ENCODE assay signal across 14 cellular contexts in genomic region chr2:100877555-100877954, GRCh38. TPM values are rescaled to one million over a fixed set of nuclear protein-coding genes. Genes with fewer than 3 reads are reported as not detected.
DNase-seq lines count a peak whose midpoint lies in the region; ATAC-seq and TF ChIP-seq lines count a peak whose summit lies in the region.
"Had no signal": no experiment of that assay in that cellular context is flagged by ENCODE, and none has a peak within 500 bp of the region (broad histone marks: within the 10 kb centered on the region; RNA-seq: fewer than 3 reads in every experiment).

No MANE protein-coding gene starts in this region.

- H3K27ac ChIP-seq in rectal smooth muscle tissue (ENCODE audit: low read depth, low read length) (peak overlapping the region; percentile 38), PC-3 (ENCODE audit: low read length) (no peak overlapping the region)
- H3K27ac ChIP-seq: neural progenitor cell had no signal

- no peaks in the 10 kb centered on the region for H3F3A ChIP-seq in PC-3 (ENCODE audit: low read length, unreplicated experiment)

- TF ChIP-seq CTCF in fibroblast of mammary gland (conservative IDR thresholded peaks at IDR 0.05; ENCODE audit: control insufficient read depth, insufficient read depth, low read depth, low read length) (no peak), PC-3 (conservative IDR thresholded peaks at IDR 0.05; ENCODE audit: low read depth, low read length) (no peak)

- H3K4me3 ChIP-seq in adipocyte (ENCODE audit: low read length) (peak overlapping the region; percentile 0), fibroblast of mammary gland (ENCODE audit: control insufficient read depth, low read depth, low read length) (no peak overlapping the region), rectal smooth muscle tissue (ENCODE audit: low read length) (no peak overlapping the region), PC-3 (ENCODE audit: low read length) (no peak overlapping the region)
- H3K4me3 ChIP-seq: HAP-1, neural progenitor cell had no signal

- CTCF ChIA-PET in PC-3 (lab: Charles Lee) = no interaction called here

- DNase-seq in GM03348 (ENCODE audit: low spot score) (peak; percentile 60), adipocyte (ENCODE audit: low read depth) (no peak), fibroblast of mammary gland (ENCODE audit: low read depth) (peak; percentile 77), PC-3 (no peak), occipital lobe (lab: John Stamatoyannopoulos, UW) (no peak), middle frontal gyrus (ENCODE audit: extremely low spot score, low spot score) (no peak)
- DNase-seq: CD4-positive, alpha-beta T cell; NCI-H2227 treated with DMSO at 0.1 percent for 48 hours; T-helper 9 cell had no signal

- peaks cover 15% of the 10 kb centered on the region for H3K4me1 ChIP-seq in adipocyte (ENCODE audit: control insufficient read depth, insufficient read depth, low read length)
- peaks cover 12% of the 10 kb centered on the region for H3K4me1 ChIP-seq in rectal smooth muscle tissue (ENCODE audit: control insufficient read depth, insufficient read depth, low read length)
- peaks cover 9% of the 10 kb centered on the region for H3K4me1 ChIP-seq in PC-3 (ENCODE audit: insufficient read depth, low read length)

- POLR2A ChIA-PET in PC-3 (lab: Charles Lee; ENCODE audit: unreplicated experiment) = no interaction called here

- no peaks in the 10 kb centered on the region for H3K27me3 ChIP-seq in adipocyte (replicated peaks; ENCODE audit: control insufficient read depth, insufficient read depth, low read length)
- H3K27me3 ChIP-seq in rectal smooth muscle tissue (ENCODE audit: control insufficient read depth, insufficient read depth, low read length) = no peaks in the 10 kb centered on the region
- H3K27me3 ChIP-seq in PC-3 (ENCODE audit: low read length) = no peaks in the 10 kb centered on the region
- H3K27me3 ChIP-seq: neural progenitor cell had no signal

- H3K4me2 ChIP-seq in PC-3 (ENCODE audit: low read length) = no peak overlapping the region
- H3K4me2 ChIP-seq: neural progenitor cell had no signal

- H2AFZ ChIP-seq in PC-3 (ENCODE audit: low read length) = no peak overlapping the region
- H2AFZ ChIP-seq: neural progenitor cell had no signal

- BruUV-seq in PC-3 (replicated peaks; lab: Mats Ljungman, UMichigan) = no TSS peak

- H3K79me2 ChIP-seq in PC-3 (ENCODE audit: low read length) = peaks cover 83% of the 10 kb centered on the region

- H3K9me3 ChIP-seq in adipocyte (ENCODE audit: control insufficient read depth, low read length) (no peaks in the 10 kb centered on the region), PC-3 (ENCODE audit: low read length) (no peaks in the 10 kb centered on the region)
- H3K9me3 ChIP-seq: HAP-1 had no signal

- ATAC-seq in PC-3 (no peak), GM18907 (IDR thresholded peaks at IDR 0.05; ENCODE audit: unreplicated experiment) (no peak)
- ATAC-seq: activated naive CD4-positive, alpha-beta T cell treated with anti-CD3 and anti-CD28 coated beads, Interleukin-2, amount 50 U/mL, for 72 hours had no signal

- intact Hi-C loops in PC-3 (cut with micrococcal nuclease) = no loop called here

- H4K20me1 ChIP-seq in PC-3 (ENCODE audit: low read length) = peaks cover 4% of the 10 kb centered on the region; the same call in 1 of the 2 replicates

- no peaks in the 10 kb centered on the region for H3K9me2 ChIP-seq in PC-3 (replicated peaks; ENCODE audit: low read length)

- no peaks in the 10 kb centered on the region for H3K36me3 ChIP-seq in adipocyte (ENCODE audit: control insufficient read depth, insufficient read depth, low read length, severe bottlenecking)
- no peaks in the 10 kb centered on the region for H3K36me3 ChIP-seq in rectal smooth muscle tissue (ENCODE audit: control insufficient read depth, insufficient read depth, low read length)
- peaks cover 28% of the 10 kb centered on the region for H3K36me3 ChIP-seq in PC-3 (ENCODE audit: low read depth, low read length)
- H3K36me3 ChIP-seq: HAP-1, neural progenitor cell had no signal

- no peak overlapping the region for H3K9ac ChIP-seq in adipocyte (ENCODE audit: low read length)
- no peak overlapping the region for H3K9ac ChIP-seq in rectal smooth muscle tissue (ENCODE audit: low read length)
- no peak overlapping the region for H3K9ac ChIP-seq in PC-3 (ENCODE audit: low read length)
- H3K9ac ChIP-seq: neural progenitor cell had no signal

RNA-seq across cellular contexts. Expression of gene NPAS2, which starts 57.6 kb away (rescaled TPM):
- total RNA-seq in PC-3 (2014; rRNA removed) (54.8 and 55.4 TPM in 2 replicates), occipital lobe (7.2 TPM)

Comparison
In these comparisons a context has a peak if more than half of its experiments do, and no peak if none do; other contexts are left out.
1. DNase-seq: peak in GM03348 (single experiment) and fibroblast of mammary gland (single experiment); none in adipocyte (single experiment), PC-3 (single experiment), occipital lobe (single experiment) and middle frontal gyrus (single experiment).